In the genomic region with DNA sequence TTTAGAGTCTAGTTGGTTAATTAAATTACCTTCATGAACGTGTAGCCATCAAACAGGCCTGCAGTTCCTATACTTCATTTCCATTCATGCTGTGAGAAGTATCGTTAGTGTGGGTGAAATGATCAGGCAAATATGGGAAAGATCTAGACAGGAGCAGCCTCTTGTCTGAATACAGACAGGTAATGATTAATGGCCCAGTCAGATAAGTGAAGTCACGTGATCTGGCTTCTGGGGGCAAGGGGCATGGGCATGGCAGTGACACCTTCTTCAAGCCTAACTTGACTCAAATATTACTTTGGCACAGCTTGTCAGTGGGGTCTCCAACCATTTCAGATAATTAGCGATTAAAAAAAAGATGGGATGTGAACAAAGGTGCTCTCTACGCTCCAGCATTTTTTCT, we compare ENCODE assay signal across 24 cellular contexts. TPM values are rescaled to one million over a fixed set of nuclear protein-coding genes. Genes with fewer than 3 reads are reported as not detected.
"Had no signal": no experiment of that assay in that cellular context is flagged by ENCODE, and none has a peak within 500 bp of the region (broad histone marks: within the 10 kb centered on the region; RNA-seq: fewer than 3 reads in every experiment).

No MANE protein-coding gene starts in this region.

- H3K9me3 ChIP-seq: adrenal gland, MG63 had no signal

- H3K27ac ChIP-seq: adrenal gland had no signal

- DNase-seq: activated B cell treated with CpG ODN at 0.5 μM for 24 hours; activated CD4-positive, alpha-beta memory T cell treated with anti-CD3 and anti-CD28 coated beads for 36 hours; activated CD4-positive, alpha-beta T cell treated with anti-CD3 and anti-CD28 coated beads for 1 hour; activated CD4-positive, alpha-beta T cell treated with anti-CD3 and anti-CD28 coated beads, Interleukin-2, amount 10 ng/mL, durations not matched to agents 24 days and 14 days; activated CD8-positive, alpha-beta memory T cell treated with anti-CD3 and anti-CD28 coated beads, Interleukin-2, amount 50 U/mL, for 4 hours; activated naive CD4-positive, alpha-beta T cell treated with anti-CD3 and anti-CD28 coated beads, Interleukin-2, amount 50 U/mL, for 16 hours; activated naive CD8-positive, alpha-beta T cell treated with anti-CD3 and anti-CD28 coated beads, Interleukin-2, amount 10 ng/mL, durations not matched to agents 7 days and 5 days; activated T-cell treated with anti-CD3 and anti-CD28 coated beads, Interleukin-2, amount 50 U/mL, for 1 hour; adrenal gland; anterior cingulate cortex; caudate nucleus; MG63; MV-4-11; NCI-H1092 treated with DMSO at 0.1 percent for 48 hours; NCI-H1417 treated with DMSO at 0.1 percent for 48 hours; NCI-H1694; NCI-H2029 treated with DMSO at 0.1 percent for 48 hours; NCI-H2171; NCI-H226; NCI-H526; NCI-H82; SHP77 treated with DMSO at 0.1 percent for 48 hours; T-helper 9 cell had no signal

- H3K4me3 ChIP-seq: adrenal gland, MG63 had no signal

- H3K27me3 ChIP-seq: adrenal gland had no signal

- H3K4me1 ChIP-seq: adrenal gland had no signal

- H3K36me3 ChIP-seq: adrenal gland, MG63 had no signal

RNA-seq across cellular contexts. Expression of a gene that starts 17.9 kb away (rescaled TPM):
- total RNA-seq: activated CD4-positive, alpha-beta memory T cell treated with anti-CD3 and anti-CD28 coated beads for 36 hours; activated CD4-positive, alpha-beta T cell treated with anti-CD3 and anti-CD28 coated beads, Interleukin-2, amount 10 ng/mL, durations not matched to agents 24 days and 14 days; activated naive CD8-positive, alpha-beta T cell treated with anti-CD3 and anti-CD28 coated beads, Interleukin-2, amount 10 ng/mL, durations not matched to agents 7 days and 5 days; adrenal gland; NCI-H460 had no signal
- polyA plus RNA-seq: adrenal gland had no signal
